In genomic region chr10:71740069-71740468, GRCh38 we compare ENCODE assay signal across 7 cellular contexts.
DNase-seq lines count a peak whose midpoint lies in the region; ATAC-seq lines count a peak whose summit lies in the region.

No MANE protein-coding gene starts in this region.

- intact Hi-C loops in dendritic cell treated with granulocyte-macrophage colony-stimulating factor and Interleukin-4, amounts not matched to agents 40 ng/mL and 50 ng/mL, for 4 days (cut with micrococcal nuclease) = no loop called here

- H3K27ac Mint-ChIP-seq in dendritic cell treated with granulocyte-macrophage colony-stimulating factor and Interleukin-4, amounts not matched to agents 40 ng/mL and 50 ng/mL, for 4 days = peak overlapping the region; percentile 98

- DNase-seq in DMS 273 treated with DMSO at 0.1 percent for 48 hours (lab: John Stamatoyannopoulos, UW) = peak; percentile 5
- peak; percentile 33 for DNase-seq in MV-4-11 (lab: John Stamatoyannopoulos, UW)
- peak; percentile 36 for DNase-seq in non-pigmented ciliary epithelial cell (ENCODE audit: low read depth)

- H3K36me3 Mint-ChIP-seq in dendritic cell treated with granulocyte-macrophage colony-stimulating factor and Interleukin-4, amounts not matched to agents 40 ng/mL and 50 ng/mL, for 4 days (ENCODE audit: low read depth) = peaks cover 12% of the 10 kb centered on the region

- peaks cover 11% of the 10 kb centered on the region for H3K9me3 Mint-ChIP-seq in dendritic cell treated with granulocyte-macrophage colony-stimulating factor and Interleukin-4, amounts not matched to agents 40 ng/mL and 50 ng/mL, for 4 days

- no peak overlapping the region for H3K4me3 Mint-ChIP-seq in dendritic cell treated with granulocyte-macrophage colony-stimulating factor and Interleukin-4, amounts not matched to agents 40 ng/mL and 50 ng/mL, for 4 days

- H3K27me3 Mint-ChIP-seq in dendritic cell treated with granulocyte-macrophage colony-stimulating factor and Interleukin-4, amounts not matched to agents 40 ng/mL and 50 ng/mL, for 4 days = no peaks in the 10 kb centered on the region

- ATAC-seq in HG03469 (IDR thresholded peaks at IDR 0.05; ENCODE audit: unreplicated experiment) (no peak), GM18861 (IDR thresholded peaks at IDR 0.05; ENCODE audit: unreplicated experiment) (no peak), HG03439 (IDR thresholded peaks at IDR 0.05; ENCODE audit: unreplicated experiment) (no peak)

- peaks cover 100% of the 10 kb centered on the region for H3K4me1 Mint-ChIP-seq in dendritic cell treated with granulocyte-macrophage colony-stimulating factor and Interleukin-4, amounts not matched to agents 40 ng/mL and 50 ng/mL, for 4 days (ENCODE audit: low read depth)
